In the genomic region with DNA sequence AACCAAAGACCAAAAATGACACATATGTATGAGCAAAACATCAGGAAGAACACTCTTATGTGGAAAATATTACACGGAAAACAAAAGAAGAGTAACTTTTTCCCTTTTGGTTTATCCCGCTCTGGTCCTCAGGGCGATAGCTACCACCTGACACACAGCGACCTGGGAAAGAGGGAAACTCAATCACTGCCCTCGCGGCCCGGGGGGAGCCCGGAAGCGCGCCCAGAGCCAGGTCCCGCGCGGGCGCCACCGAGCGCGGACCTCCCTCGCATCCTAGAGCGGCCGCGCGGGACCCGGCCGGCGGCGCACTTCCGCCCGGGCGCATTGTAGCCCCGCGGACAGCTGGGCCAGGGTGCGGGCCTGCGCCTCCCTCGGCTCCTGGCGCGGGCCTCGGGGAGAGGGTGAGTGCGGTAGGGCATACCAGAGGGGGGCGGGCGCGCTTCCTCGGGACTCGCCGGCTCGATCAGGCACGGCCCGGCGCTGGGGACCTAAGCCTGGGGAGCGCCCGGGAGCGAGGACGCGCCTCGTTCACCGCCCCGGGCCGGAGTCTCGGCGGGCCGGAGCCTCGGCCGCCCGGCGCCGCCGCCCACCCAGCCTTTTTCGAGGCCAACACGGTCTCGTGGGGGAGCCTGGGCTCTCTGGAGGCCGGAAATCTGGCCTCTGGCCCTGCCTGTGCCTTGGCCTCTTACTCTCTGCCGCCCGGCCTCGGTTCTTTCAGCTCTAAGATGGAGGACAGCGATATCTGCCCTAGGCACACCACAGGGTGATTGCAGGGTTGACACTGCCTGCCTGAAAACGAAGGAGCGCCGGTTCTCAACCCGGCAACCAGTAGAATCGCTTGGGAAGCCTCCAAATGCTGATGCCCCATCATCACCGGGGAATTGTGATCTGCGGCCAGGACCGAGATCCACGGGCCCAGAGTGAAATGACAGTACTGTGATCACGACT, we compare ENCODE assay signal across 1 cellular context.
TF ChIP-seq lines count a peak whose summit lies in the region.

A gene with protein sequence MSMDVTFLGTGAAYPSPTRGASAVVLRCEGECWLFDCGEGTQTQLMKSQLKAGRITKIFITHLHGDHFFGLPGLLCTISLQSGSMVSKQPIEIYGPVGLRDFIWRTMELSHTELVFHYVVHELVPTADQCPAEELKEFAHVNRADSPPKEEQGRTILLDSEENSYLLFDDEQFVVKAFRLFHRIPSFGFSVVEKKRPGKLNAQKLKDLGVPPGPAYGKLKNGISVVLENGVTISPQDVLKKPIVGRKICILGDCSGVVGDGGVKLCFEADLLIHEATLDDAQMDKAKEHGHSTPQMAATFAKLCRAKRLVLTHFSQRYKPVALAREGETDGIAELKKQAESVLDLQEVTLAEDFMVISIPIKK (plus strand): TSS at position 327 of the 948 bp plus-strand sequence. CDS start 6,365 bp downstream, outside the sequence.

TF ChIP-seq in K562, 482 proteins besides CTCF, POLR2A, EP300 and RAD21 (continues in another document):
- TF ChIP-seq, protein P1, sequence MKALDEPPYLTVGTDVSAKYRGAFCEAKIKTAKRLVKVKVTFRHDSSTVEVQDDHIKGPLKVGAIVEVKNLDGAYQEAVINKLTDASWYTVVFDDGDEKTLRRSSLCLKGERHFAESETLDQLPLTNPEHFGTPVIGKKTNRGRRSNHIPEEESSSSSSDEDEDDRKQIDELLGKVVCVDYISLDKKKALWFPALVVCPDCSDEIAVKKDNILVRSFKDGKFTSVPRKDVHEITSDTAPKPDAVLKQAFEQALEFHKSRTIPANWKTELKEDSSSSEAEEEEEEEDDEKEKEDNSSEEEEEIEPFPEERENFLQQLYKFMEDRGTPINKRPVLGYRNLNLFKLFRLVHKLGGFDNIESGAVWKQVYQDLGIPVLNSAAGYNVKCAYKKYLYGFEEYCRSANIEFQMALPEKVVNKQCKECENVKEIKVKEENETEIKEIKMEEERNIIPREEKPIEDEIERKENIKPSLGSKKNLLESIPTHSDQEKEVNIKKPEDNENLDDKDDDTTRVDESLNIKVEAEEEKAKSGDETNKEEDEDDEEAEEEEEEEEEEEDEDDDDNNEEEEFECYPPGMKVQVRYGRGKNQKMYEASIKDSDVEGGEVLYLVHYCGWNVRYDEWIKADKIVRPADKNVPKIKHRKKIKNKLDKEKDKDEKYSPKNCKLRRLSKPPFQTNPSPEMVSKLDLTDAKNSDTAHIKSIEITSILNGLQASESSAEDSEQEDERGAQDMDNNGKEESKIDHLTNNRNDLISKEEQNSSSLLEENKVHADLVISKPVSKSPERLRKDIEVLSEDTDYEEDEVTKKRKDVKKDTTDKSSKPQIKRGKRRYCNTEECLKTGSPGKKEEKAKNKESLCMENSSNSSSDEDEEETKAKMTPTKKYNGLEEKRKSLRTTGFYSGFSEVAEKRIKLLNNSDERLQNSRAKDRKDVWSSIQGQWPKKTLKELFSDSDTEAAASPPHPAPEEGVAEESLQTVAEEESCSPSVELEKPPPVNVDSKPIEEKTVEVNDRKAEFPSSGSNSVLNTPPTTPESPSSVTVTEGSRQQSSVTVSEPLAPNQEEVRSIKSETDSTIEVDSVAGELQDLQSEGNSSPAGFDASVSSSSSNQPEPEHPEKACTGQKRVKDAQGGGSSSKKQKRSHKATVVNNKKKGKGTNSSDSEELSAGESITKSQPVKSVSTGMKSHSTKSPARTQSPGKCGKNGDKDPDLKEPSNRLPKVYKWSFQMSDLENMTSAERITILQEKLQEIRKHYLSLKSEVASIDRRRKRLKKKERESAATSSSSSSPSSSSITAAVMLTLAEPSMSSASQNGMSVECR (CRISPR knock-in tag; IDR thresholded peaks at IDR 0.05) = peak; percentile 26; the same call in 1 of the 2 replicates
- TF ChIP-seq NR2C2 (CRISPR knock-in tag; IDR thresholded peaks at IDR 0.05) (no peak), NR2C2 (tag; IDR thresholded peaks at IDR 0.05) (peak; percentile 49), ATF7 (IDR thresholded peaks at IDR 0.05) (peak; percentile 54; the same call in 1 of the 2 replicates), ZNF583 (CRISPR knock-in tag; IDR thresholded peaks at IDR 0.05) (0 out of 2 replicates have a peak, but pooled peaks have one; percentile 14), SUPT5H (IDR thresholded peaks at IDR 0.05) (peak; percentile 65), GABPA (tag; conservative IDR thresholded peaks at IDR 0.05; ENCODE audit: low read depth) (peak; percentile 94), ZNF707 (CRISPR knock-in tag; conservative IDR thresholded peaks at IDR 0.05) (no peak), MYC (IDR thresholded peaks at IDR 0.05; ENCODE audit: low read depth, low read length) (peak; percentile 64; the same call in 1 of the 2 replicates), MYC (CRISPR knock-in tag; IDR thresholded peaks at IDR 0.05; ENCODE audit: borderline replicate concordance, low read depth) (no peak), ZKSCAN3 (CRISPR knock-in tag; IDR thresholded peaks at IDR 0.05) (no peak), ETV5 (CRISPR knock-in tag; IDR thresholded peaks at IDR 0.05; ENCODE audit: low read depth) (peak; percentile 54; the same call in 1 of the 2 replicates), JUND (IDR thresholded peaks at IDR 0.05; ENCODE audit: borderline replicate concordance, low read depth, low read length) (0 out of 2 replicates have a peak, but pooled peaks have one; percentile 22), JUND (tag; IDR thresholded peaks at IDR 0.05; ENCODE audit: borderline replicate concordance, low read depth, low read length) (no peak), SAP30 (IDR thresholded peaks at IDR 0.05; ENCODE audit: borderline replicate concordance, insufficient read depth, low read depth, low read length, poor library complexity, severe bottlenecking) (no peak), PHF20 (IDR thresholded peaks at IDR 0.05; ENCODE audit: partially characterized antibody) (peak; percentile 63), NFYB (IDR thresholded peaks at IDR 0.05; ENCODE audit: extremely low read depth, insufficient read length) (no peak), GABPB1 (CRISPR knock-in tag; IDR thresholded peaks at IDR 0.05) (peak; percentile 86), ELF2 (CRISPR knock-in tag; IDR thresholded peaks at IDR 0.05) (peak; percentile 92), OTX1 (CRISPR knock-in tag; IDR thresholded peaks at IDR 0.05) (no peak), NFATC3 (IDR thresholded peaks at IDR 0.05) (no peak)
- TF ChIP-seq, protein P2, sequence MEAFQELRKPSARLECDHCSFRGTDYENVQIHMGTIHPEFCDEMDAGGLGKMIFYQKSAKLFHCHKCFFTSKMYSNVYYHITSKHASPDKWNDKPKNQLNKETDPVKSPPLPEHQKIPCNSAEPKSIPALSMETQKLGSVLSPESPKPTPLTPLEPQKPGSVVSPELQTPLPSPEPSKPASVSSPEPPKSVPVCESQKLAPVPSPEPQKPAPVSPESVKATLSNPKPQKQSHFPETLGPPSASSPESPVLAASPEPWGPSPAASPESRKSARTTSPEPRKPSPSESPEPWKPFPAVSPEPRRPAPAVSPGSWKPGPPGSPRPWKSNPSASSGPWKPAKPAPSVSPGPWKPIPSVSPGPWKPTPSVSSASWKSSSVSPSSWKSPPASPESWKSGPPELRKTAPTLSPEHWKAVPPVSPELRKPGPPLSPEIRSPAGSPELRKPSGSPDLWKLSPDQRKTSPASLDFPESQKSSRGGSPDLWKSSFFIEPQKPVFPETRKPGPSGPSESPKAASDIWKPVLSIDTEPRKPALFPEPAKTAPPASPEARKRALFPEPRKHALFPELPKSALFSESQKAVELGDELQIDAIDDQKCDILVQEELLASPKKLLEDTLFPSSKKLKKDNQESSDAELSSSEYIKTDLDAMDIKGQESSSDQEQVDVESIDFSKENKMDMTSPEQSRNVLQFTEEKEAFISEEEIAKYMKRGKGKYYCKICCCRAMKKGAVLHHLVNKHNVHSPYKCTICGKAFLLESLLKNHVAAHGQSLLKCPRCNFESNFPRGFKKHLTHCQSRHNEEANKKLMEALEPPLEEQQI (IDR thresholded peaks at IDR 0.05) = no peak
- TF ChIP-seq, protein P3, sequence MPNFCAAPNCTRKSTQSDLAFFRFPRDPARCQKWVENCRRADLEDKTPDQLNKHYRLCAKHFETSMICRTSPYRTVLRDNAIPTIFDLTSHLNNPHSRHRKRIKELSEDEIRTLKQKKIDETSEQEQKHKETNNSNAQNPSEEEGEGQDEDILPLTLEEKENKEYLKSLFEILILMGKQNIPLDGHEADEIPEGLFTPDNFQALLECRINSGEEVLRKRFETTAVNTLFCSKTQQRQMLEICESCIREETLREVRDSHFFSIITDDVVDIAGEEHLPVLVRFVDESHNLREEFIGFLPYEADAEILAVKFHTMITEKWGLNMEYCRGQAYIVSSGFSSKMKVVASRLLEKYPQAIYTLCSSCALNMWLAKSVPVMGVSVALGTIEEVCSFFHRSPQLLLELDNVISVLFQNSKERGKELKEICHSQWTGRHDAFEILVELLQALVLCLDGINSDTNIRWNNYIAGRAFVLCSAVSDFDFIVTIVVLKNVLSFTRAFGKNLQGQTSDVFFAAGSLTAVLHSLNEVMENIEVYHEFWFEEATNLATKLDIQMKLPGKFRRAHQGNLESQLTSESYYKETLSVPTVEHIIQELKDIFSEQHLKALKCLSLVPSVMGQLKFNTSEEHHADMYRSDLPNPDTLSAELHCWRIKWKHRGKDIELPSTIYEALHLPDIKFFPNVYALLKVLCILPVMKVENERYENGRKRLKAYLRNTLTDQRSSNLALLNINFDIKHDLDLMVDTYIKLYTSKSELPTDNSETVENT (CRISPR knock-in tag; IDR thresholded peaks at IDR 0.05) = peak; percentile 99
- TF ChIP-seq, protein P4, sequence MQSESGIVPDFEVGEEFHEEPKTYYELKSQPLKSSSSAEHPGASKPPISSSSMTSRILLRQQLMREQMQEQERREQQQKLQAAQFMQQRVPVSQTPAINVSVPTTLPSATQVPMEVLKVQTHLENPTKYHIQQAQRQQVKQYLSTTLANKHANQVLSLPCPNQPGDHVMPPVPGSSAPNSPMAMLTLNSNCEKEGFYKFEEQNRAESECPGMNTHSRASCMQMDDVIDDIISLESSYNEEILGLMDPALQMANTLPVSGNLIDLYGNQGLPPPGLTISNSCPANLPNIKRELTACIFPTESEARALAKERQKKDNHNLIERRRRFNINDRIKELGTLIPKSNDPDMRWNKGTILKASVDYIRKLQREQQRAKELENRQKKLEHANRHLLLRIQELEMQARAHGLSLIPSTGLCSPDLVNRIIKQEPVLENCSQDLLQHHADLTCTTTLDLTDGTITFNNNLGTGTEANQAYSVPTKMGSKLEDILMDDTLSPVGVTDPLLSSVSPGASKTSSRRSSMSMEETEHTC (IDR thresholded peaks at IDR 0.05) = no peak
- TF ChIP-seq, protein P5, sequence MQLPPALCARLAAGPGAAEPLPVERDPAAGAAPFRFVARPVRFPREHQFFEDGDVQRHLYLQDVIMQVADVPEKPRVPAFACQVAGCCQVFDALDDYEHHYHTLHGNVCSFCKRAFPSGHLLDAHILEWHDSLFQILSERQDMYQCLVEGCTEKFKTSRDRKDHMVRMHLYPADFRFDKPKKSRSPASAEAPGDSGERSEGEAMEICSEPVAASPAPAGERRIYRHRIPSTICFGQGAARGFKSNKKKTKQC (CRISPR knock-in tag; IDR thresholded peaks at IDR 0.05) = 0 out of 2 replicates have a peak, but pooled peaks have one; percentile 28
- TF ChIP-seq, protein P6, sequence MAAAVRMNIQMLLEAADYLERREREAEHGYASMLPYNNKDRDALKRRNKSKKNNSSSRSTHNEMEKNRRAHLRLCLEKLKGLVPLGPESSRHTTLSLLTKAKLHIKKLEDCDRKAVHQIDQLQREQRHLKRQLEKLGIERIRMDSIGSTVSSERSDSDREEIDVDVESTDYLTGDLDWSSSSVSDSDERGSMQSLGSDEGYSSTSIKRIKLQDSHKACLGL (CRISPR knock-in tag; IDR thresholded peaks at IDR 0.05; ENCODE audit: borderline replicate concordance, poor library complexity, severe bottlenecking) = no peak
- TF ChIP-seq, protein P7, sequence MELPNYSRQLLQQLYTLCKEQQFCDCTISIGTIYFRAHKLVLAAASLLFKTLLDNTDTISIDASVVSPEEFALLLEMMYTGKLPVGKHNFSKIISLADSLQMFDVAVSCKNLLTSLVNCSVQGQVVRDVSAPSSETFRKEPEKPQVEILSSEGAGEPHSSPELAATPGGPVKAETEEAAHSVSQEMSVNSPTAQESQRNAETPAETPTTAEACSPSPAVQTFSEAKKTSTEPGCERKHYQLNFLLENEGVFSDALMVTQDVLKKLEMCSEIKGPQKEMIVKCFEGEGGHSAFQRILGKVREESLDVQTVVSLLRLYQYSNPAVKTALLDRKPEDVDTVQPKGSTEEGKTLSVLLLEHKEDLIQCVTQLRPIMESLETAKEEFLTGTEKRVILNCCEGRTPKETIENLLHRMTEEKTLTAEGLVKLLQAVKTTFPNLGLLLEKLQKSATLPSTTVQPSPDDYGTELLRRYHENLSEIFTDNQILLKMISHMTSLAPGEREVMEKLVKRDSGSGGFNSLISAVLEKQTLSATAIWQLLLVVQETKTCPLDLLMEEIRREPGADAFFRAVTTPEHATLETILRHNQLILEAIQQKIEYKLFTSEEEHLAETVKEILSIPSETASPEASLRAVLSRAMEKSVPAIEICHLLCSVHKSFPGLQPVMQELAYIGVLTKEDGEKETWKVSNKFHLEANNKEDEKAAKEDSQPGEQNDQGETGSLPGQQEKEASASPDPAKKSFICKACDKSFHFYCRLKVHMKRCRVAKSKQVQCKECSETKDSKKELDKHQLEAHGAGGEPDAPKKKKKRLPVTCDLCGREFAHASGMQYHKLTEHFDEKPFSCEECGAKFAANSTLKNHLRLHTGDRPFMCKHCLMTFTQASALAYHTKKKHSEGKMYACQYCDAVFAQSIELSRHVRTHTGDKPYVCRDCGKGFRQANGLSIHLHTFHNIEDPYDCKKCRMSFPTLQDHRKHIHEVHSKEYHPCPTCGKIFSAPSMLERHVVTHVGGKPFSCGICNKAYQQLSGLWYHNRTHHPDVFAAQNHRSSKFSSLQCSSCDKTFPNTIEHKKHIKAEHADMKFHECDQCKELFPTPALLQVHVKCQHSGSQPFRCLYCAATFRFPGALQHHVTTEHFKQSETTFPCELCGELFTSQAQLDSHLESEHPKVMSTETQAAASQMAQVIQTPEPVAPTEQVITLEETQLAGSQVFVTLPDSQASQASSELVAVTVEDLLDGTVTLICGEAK (IDR thresholded peaks at IDR 0.05) = peak; percentile 75
- TF ChIP-seq, protein P7 (CRISPR knock-in tag; IDR thresholded peaks at IDR 0.05) = no peak
